In the genomic region with DNA sequence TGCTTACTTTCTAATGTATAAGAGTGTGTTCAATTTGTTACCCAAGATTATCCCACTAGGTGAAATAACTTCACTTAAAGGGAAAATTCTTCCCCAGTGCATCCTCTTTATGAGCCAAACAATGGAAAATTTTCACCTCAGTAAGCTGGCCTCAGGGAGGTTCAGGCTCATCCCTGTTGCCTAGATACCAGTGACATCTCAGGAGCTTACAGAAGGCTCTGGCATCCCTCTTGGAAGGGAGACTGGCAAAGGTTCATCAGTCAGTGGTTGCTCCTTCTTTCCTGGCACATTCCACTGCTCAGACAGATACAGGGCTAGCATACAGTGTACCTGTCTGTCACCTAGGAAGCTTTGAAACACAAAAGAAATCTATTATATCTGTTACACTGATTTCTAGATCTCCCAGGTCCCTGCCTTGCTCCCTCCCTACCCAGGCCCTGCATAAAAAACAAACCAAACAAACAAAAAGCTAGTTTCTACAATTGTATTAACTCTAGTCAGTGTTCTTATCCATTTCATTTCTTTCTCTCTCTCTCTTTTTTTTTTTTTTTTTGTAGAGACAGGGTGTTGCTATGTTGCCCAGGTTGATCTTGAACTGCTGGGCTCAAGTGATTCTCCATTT, we compare ENCODE assay signal across 8 cellular contexts. TPM values are rescaled to one million over a fixed set of nuclear protein-coding genes. Genes with fewer than 3 reads are reported as not detected.
DNase-seq lines count a peak whose midpoint lies in the region; ATAC-seq and TF ChIP-seq lines count a peak whose summit lies in the region.

No MANE protein-coding gene starts in this region.

- H3K36me3 ChIP-seq in ACC112 (ENCODE audit: insufficient read depth, low read length) (peaks cover 4% of the 10 kb centered on the region; the same call in 1 of the 2 replicates), left lung (peaks cover 0 to 38% of the 10 kb centered on the region in 2 donors)

- DNase-seq in HFF-Myc (ENCODE audit: extremely low read depth, low read depth) (no peak), astrocyte of the cerebellum (ENCODE audit: low read depth) (no peak), left lung (no peak), 8988T (no peak), NCI-H526 treated with DMSO at 0.1 percent for 48 hours (lab: John Stamatoyannopoulos, UW) (no peak)

- H3K4me1 ChIP-seq in ACC112 (ENCODE audit: control insufficient read depth, insufficient read depth, low read length, unreplicated experiment): peaks cover 14% of the 10 kb centered on the region
- H3K4me1 ChIP-seq in left lung: peaks cover 10 to 55% of the 10 kb centered on the region in 2 donors

- in situ Hi-C loops in astrocyte of the cerebellum (cut with HindIII; ENCODE audit: low sequenced_read_pairs): no loop called here

- H3K9me3 ChIP-seq in left lung: no peaks in the 10 kb centered on the region

- H3K4me3 ChIP-seq in ACC112 (ENCODE audit: low read depth, low read length) (peak overlapping the region; percentile 83), HFF-Myc (replicated peaks; ENCODE audit: low read depth, low read length) (peak overlapping the region; percentile 91), astrocyte of the cerebellum (ENCODE audit: low read depth, low read length) (peak overlapping the region; percentile 100), left lung (peak overlapping the region; percentile 65 to 78)

- no peak overlapping the region for H3K27ac ChIP-seq in ACC112 (ENCODE audit: low read depth, low read length)
- no peak overlapping the region for H3K27ac ChIP-seq in left lung

- H3K27me3 ChIP-seq in ACC112 (ENCODE audit: insufficient read depth, low read length) (no peaks in the 10 kb centered on the region), left lung (no peaks in the 10 kb centered on the region)

- intact Hi-C loops in left lung (cut with DNase I): no loop called here

- H3K79me2 ChIP-seq in ACC112 (ENCODE audit: control insufficient read depth, insufficient read depth, low read length, unreplicated experiment): peaks cover 62% of the 10 kb centered on the region

- ATAC-seq in left lung: no peak
- ATAC-seq in GM19455 (IDR thresholded peaks at IDR 0.05; ENCODE audit: unreplicated experiment): no peak
- no peak for ATAC-seq in HG03520 (IDR thresholded peaks at IDR 0.05; ENCODE audit: unreplicated experiment)

- no peak overlapping the region for H2AFZ ChIP-seq in ACC112 (ENCODE audit: low read length, unreplicated experiment)

- TF ChIP-seq CTCF in HFF-Myc (IDR thresholded peaks at IDR 0.05; ENCODE audit: low read depth, low read length, missing control alignments) (no peak), astrocyte of the cerebellum (IDR thresholded peaks at IDR 0.05; ENCODE audit: low read depth, low read length, missing control alignments) (no peak), left lung (IDR thresholded peaks at IDR 0.05) (no peak)

RNA-seq across cellular contexts. Expression of a gene that starts 1.7 kb away (rescaled TPM):
- 10 to 100 TPM; 58.6 to 74.5 TPM for total RNA-seq in left lung

RNA-seq across cellular contexts. Expression of a gene that starts 29.6 kb away (rescaled TPM):
- total RNA-seq in left lung: 10 to 100 TPM; 15.6 to 16.0 TPM

RNA-seq across cellular contexts. Expression of a gene that starts 52.6 kb away (rescaled TPM):
- 1 to 10 TPM in 1 of 2 donors, under 1 TPM in 1; 0.93 to 1.2 TPM for total RNA-seq in left lung
